ENCODE assay signal across 1 cellular context in genomic region chr16:58451263-58451662, GRCh38.
TF ChIP-seq lines count a peak whose summit lies in the region.

No MANE protein-coding gene starts in this region.

TF ChIP-seq in A549, 52 proteins besides CTCF, POLR2A, EP300 and RAD21:
- no peak for TF ChIP-seq CHD2 (IDR thresholded peaks at IDR 0.05; ENCODE audit: low read length, partially characterized antibody)
- TF ChIP-seq HOXB13 (CRISPR knock-in tag; IDR thresholded peaks at IDR 0.05; ENCODE audit: low read depth), result no peak
- TF ChIP-seq, protein P1, sequence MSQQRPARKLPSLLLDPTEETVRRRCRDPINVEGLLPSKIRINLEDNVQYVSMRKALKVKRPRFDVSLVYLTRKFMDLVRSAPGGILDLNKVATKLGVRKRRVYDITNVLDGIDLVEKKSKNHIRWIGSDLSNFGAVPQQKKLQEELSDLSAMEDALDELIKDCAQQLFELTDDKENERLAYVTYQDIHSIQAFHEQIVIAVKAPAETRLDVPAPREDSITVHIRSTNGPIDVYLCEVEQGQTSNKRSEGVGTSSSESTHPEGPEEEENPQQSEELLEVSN (IDR thresholded peaks at IDR 0.05; ENCODE audit: borderline replicate concordance, low read depth), result no peak
- no peak for TF ChIP-seq NR3C1 (IDR thresholded peaks at IDR 0.05)
- no peak for TF ChIP-seq CHD4 (IDR thresholded peaks at IDR 0.05; ENCODE audit: borderline replicate concordance)
- no peak for TF ChIP-seq HDAC2 (IDR thresholded peaks at IDR 0.05)
- TF ChIP-seq ZC3H11A (IDR thresholded peaks at IDR 0.05), result no peak
- no peak for TF ChIP-seq USF2 (IDR thresholded peaks at IDR 0.05)
- TF ChIP-seq SMC3 (IDR thresholded peaks at IDR 0.05), result no peak
- no peak for TF ChIP-seq EHF (CRISPR knock-in tag; IDR thresholded peaks at IDR 0.05)
TF ChIP-seq in A549: peak in this region for 0.
